In genomic region chr5:157903117-157903450, GRCh38 we compare ENCODE assay signal across 19 cellular contexts. TPM values are rescaled to one million over a fixed set of nuclear protein-coding genes. Genes with fewer than 3 reads are reported as not detected.
DNase-seq lines count a peak whose midpoint lies in the region; ATAC-seq and TF ChIP-seq lines count a peak whose summit lies in the region.
"Had no signal": no experiment of that assay in that cellular context is flagged by ENCODE, and none has a peak within 500 bp of the region (broad histone marks: within the 10 kb centered on the region; RNA-seq: fewer than 3 reads in every experiment).

No MANE protein-coding gene starts in this region.

- no peak overlapping the region for H2BK5ac ChIP-seq in H9 (ENCODE audit: insufficient read length, low read length)

- no peak overlapping the region for H2BK12ac ChIP-seq in H9 (ENCODE audit: insufficient read length, low read depth, low read length)

- H3K18ac ChIP-seq in H9 (ENCODE audit: insufficient read length, low read depth, low read length), result no peak overlapping the region

- no peaks in the 10 kb centered on the region for H3K79me1 ChIP-seq in H9 (ENCODE audit: insufficient read depth, low read depth, low read length, poor library complexity, severe bottlenecking)

- no peaks in the 10 kb centered on the region for H3K36me3 Mint-ChIP-seq in H9 (ENCODE audit: insufficient read depth in 1 of 3, low read depth in 3 of 3)

- H3K56ac ChIP-seq in H9 (ENCODE audit: insufficient read length, low read depth, low read length), result no peak overlapping the region

- POLR2A ChIA-PET in PC-3 (lab: Charles Lee; ENCODE audit: unreplicated experiment), result no interaction called here

- H2AFZ ChIP-seq in PC-3 (ENCODE audit: low read length) (peak overlapping the region; percentile 7; the same call in 1 of the 2 replicates), osteoblast (ENCODE audit: low read length) (no peak overlapping the region), H9 (ENCODE audit: low read length) (no peak overlapping the region)

- H3K9ac ChIP-seq in PC-3 (ENCODE audit: low read length) (no peak overlapping the region), H9 (ENCODE audit: extremely low read depth, insufficient read length, low read length) (no peak overlapping the region)
- H3K9ac ChIP-seq: KMS-11 had no signal

- TF ChIP-seq CTCF in PC-3 (conservative IDR thresholded peaks at IDR 0.05; ENCODE audit: low read depth, low read length) (no peak), osteoblast (IDR thresholded peaks at IDR 0.05; ENCODE audit: extremely low read depth, low read depth, low read length) (no peak), H9 (conservative IDR thresholded peaks at IDR 0.05) (no peak), testis (IDR thresholded peaks at IDR 0.05) (no peak)

- H3K4me2 ChIP-seq in PC-3 (ENCODE audit: low read length) (no peak overlapping the region), osteoblast (ENCODE audit: insufficient read depth, low read length) (no peak overlapping the region), H9 (ENCODE audit: insufficient read depth, insufficient read length, low read length) (no peak overlapping the region)
- H3K4me2 ChIP-seq: KMS-11 had no signal

- H3K27me3 ChIP-seq in PC-3 (ENCODE audit: low read length), result 0 out of 2 replicates have a peak, but pooled peaks cover 3% of the 10 kb centered on the region
- no peaks in the 10 kb centered on the region for H3K27me3 ChIP-seq in osteoblast (ENCODE audit: insufficient read depth, low read length)
- H3K27me3 ChIP-seq in H9 (ENCODE audit: insufficient read depth, low read length), result no peaks in the 10 kb centered on the region
- H3K27me3 ChIP-seq in effector memory CD4-positive, alpha-beta T cell (replicated peaks; ENCODE audit: control insufficient read depth, insufficient read depth, low read length, poor library complexity, severe bottlenecking), result no peaks in the 10 kb centered on the region
- H3K27me3 ChIP-seq in testis, result no peaks in the 10 kb centered on the region

- intact Hi-C loops in PC-3 (cut with micrococcal nuclease) (no loop called here), testis (cut with DNase I; ENCODE audit: low total_unique reads) (no loop called here)

- H2BK20ac ChIP-seq in H9 (ENCODE audit: low read depth, low read length, poor library complexity, severe bottlenecking), result no peak overlapping the region

- H3K27ac ChIP-seq in PC-3 (ENCODE audit: low read length), result no peak overlapping the region
- peak overlapping the region; percentile 73 for H3K27ac ChIP-seq in epithelial cell of prostate
- no peak overlapping the region for H3K27ac ChIP-seq in osteoblast (ENCODE audit: low read depth, low read length)
- no peak overlapping the region for H3K27ac ChIP-seq in H9 (ENCODE audit: insufficient read length, low read depth, low read length)
- H3K27ac ChIP-seq in effector memory CD4-positive, alpha-beta T cell (ENCODE audit: insufficient read depth, low read length, poor library complexity, severe bottlenecking), result no peak overlapping the region
- no peak overlapping the region for H3K27ac ChIP-seq in testis
- H3K27ac ChIP-seq: KMS-11 had no signal

- no TSS peak for BruUV-seq in PC-3 (replicated peaks; lab: Mats Ljungman, UMichigan)

- no peak overlapping the region for H4K8ac ChIP-seq in H9 (replicated peaks; ENCODE audit: insufficient read length, low read depth, low read length)

- no peak overlapping the region for H4K91ac ChIP-seq in H9 (ENCODE audit: insufficient read length, low read depth, low read length)

- H3K79me2 ChIP-seq in PC-3 (ENCODE audit: low read length), result no peaks in the 10 kb centered on the region
- no peaks in the 10 kb centered on the region for H3K79me2 ChIP-seq in osteoblast (ENCODE audit: insufficient read depth, low read length)
- no peaks in the 10 kb centered on the region for H3K79me2 ChIP-seq in H9 (ENCODE audit: insufficient read depth, low read length)

- H3K9me2 ChIP-seq in PC-3 (replicated peaks; ENCODE audit: low read length), result no peaks in the 10 kb centered on the region

- H2BK15ac ChIP-seq in H9 (ENCODE audit: low read depth, low read length), result no peak overlapping the region

- no peak overlapping the region for H3K4me3 Mint-ChIP-seq in H9
- H3K4me3 Mint-ChIP-seq: HFFc6 had no signal

- TF ChIP-seq POLR2A in testis (IDR thresholded peaks at IDR 0.05), result no peak

- DNase-seq in AG08396 (ENCODE audit: low spot score) (peak; percentile 29), PC-3 (no peak), epithelial cell of prostate (ENCODE audit: low read depth, low spot score) (no peak), osteoblast (ENCODE audit: insufficient read length, low spot score, missing footprints) (peak; percentile 49), H9 (no peak), testis (no peak)
- DNase-seq in effector memory CD4-positive, alpha-beta T cell, result no peak
- DNase-seq: Caco-2, DMS53, HFFc6, MV-4-11, NCI-H1417 treated with DMSO at 0.1 percent for 48 hours, NCI-H2029, NCI-H2171 treated with DMSO at 0.1 percent for 48 hours, NCI-H82, SIG-M5 had no signal

- no peaks in the 10 kb centered on the region; a peak in 1 of 5 replicates for H3K9me3 Mint-ChIP-seq in H9
- H3K9me3 Mint-ChIP-seq: HFFc6 had no signal

- H3K27ac Mint-ChIP-seq in H9, result no peak overlapping the region
- H3K27ac Mint-ChIP-seq: HFFc6 had no signal

- CTCF ChIA-PET in PC-3 (lab: Charles Lee), result no interaction called here

- no peak overlapping the region for H2AK5ac ChIP-seq in H9 (ENCODE audit: insufficient read length, low read length)

- no peaks in the 10 kb centered on the region for H3K27me3 Mint-ChIP-seq in H9 (ENCODE audit: low read depth)

- no peak overlapping the region for H3K23ac ChIP-seq in H9 (ENCODE audit: insufficient read length, low read depth, low read length)

- H3F3A ChIP-seq in PC-3 (ENCODE audit: low read length, unreplicated experiment), result no peaks in the 10 kb centered on the region

- H3K4me1 ChIP-seq in PC-3 (ENCODE audit: insufficient read depth, low read length) (no peaks in the 10 kb centered on the region), osteoblast (ENCODE audit: insufficient read depth, low read length) (no peaks in the 10 kb centered on the region), H9 (ENCODE audit: insufficient read depth, low read length) (peaks cover 3% of the 10 kb centered on the region; the same call in 1 of the 2 replicates), testis (no peaks in the 10 kb centered on the region)
- H3K4me1 ChIP-seq in effector memory CD4-positive, alpha-beta T cell (ENCODE audit: control insufficient read depth, insufficient read depth, low read length, poor library complexity, severe bottlenecking), result no peaks in the 10 kb centered on the region
- H3K4me1 ChIP-seq: Caco-2 had no signal

- H3K23me2 ChIP-seq in H9 (ENCODE audit: insufficient read length, low read depth, low read length, poor library complexity, severe bottlenecking), result no peaks in the 10 kb centered on the region

- no peak overlapping the region for H3K4ac ChIP-seq in H9 (ENCODE audit: low read depth, low read length)

- H4K5ac ChIP-seq in H9 (ENCODE audit: insufficient read length, low read depth, low read length), result no peak overlapping the region

- no peak overlapping the region for H3T11ph ChIP-seq in H9 (ENCODE audit: low read length)

- no CpG with 5 or more reads among the region's 2 CpGs for WGBS in H9 (ENCODE audit: extremely low coverage, insufficient read length, low lambda C conversion rate)
- WGBS in testis, 2 donors, result 93 to 94% methylated on average over 2 of the region's 2 CpGs

- H3K4me3 ChIP-seq in PC-3 (ENCODE audit: low read length) (no peak overlapping the region), osteoblast (ENCODE audit: insufficient read depth, low read length) (no peak overlapping the region), testis (no peak overlapping the region)
- H3K4me3 ChIP-seq in effector memory CD4-positive, alpha-beta T cell (ENCODE audit: insufficient read depth, low read depth, low read length, poor library complexity, severe bottlenecking), result no peak overlapping the region
- H3K4me3 ChIP-seq: GM12878 had no signal

- no peak overlapping the region for H3K14ac ChIP-seq in H9 (ENCODE audit: insufficient read depth, low read length)

- no peaks in the 10 kb centered on the region for H4K20me1 ChIP-seq in PC-3 (ENCODE audit: low read length)
- H4K20me1 ChIP-seq in osteoblast (ENCODE audit: insufficient read depth, low read length), result no peaks in the 10 kb centered on the region
- H4K20me1 ChIP-seq in H9 (ENCODE audit: control insufficient read depth, insufficient read depth, insufficient read length), result no peaks in the 10 kb centered on the region

- H2BK120ac ChIP-seq in H9 (ENCODE audit: low read depth, low read length, poor library complexity, severe bottlenecking), result no peak overlapping the region

- ATAC-seq in PC-3, result peak; percentile 31; the same call in 1 of the 2 replicates
- ATAC-seq in GM18517 (IDR thresholded peaks at IDR 0.05; ENCODE audit: unreplicated experiment), result no peak
- ATAC-seq: GM12878 had no signal

- H3K36me3 ChIP-seq in PC-3 (ENCODE audit: low read depth, low read length) (no peaks in the 10 kb centered on the region), osteoblast (ENCODE audit: insufficient read depth, low read length) (no peaks in the 10 kb centered on the region), testis (ENCODE audit: low read depth, missing control alignments) (no peaks in the 10 kb centered on the region)
- no peaks in the 10 kb centered on the region for H3K36me3 ChIP-seq in effector memory CD4-positive, alpha-beta T cell (ENCODE audit: control insufficient read depth, insufficient read depth, low read length)

- peaks cover 10 to 17% of the 10 kb centered on the region in 2 experiments for H3K4me1 Mint-ChIP-seq in H9

- no peaks in the 10 kb centered on the region for H3K9me3 ChIP-seq in PC-3 (ENCODE audit: low read length)
- H3K9me3 ChIP-seq in osteoblast (ENCODE audit: low read depth, low read length), result no peaks in the 10 kb centered on the region
- H3K9me3 ChIP-seq in H9 (ENCODE audit: control insufficient read depth, low read depth, low read length), result no peaks in the 10 kb centered on the region
- H3K9me3 ChIP-seq in effector memory CD4-positive, alpha-beta T cell (ENCODE audit: control insufficient read depth, low read length), result no peaks in the 10 kb centered on the region
- no peaks in the 10 kb centered on the region for H3K9me3 ChIP-seq in testis
- H3K9me3 ChIP-seq: Caco-2 had no signal

RNA-seq across cellular contexts. Expression of gene CLINT1, which starts 44.1 kb away (rescaled TPM):
- total RNA-seq in PC-3 (2014; rRNA removed) (125 and 131 TPM in 2 replicates), osteoblast (85.4 and 85.5 TPM in 2 replicates), H9 (2021) (74.0 and 79.1 TPM in 2 replicates), testis (10 to 100 TPM; 84.9 to 93.7 TPM)
- polyA plus RNA-seq in testis (ENCODE audit: insufficient read depth, low read depth, low replicate concordance), result 45.4 TPM

Comparison
In these comparisons a context has a peak if more than half of its experiments do, and no peak if none do; other contexts are left out.
1. DNase-seq: peak in AG08396 (single experiment) and osteoblast (single experiment); none in PC-3 (single experiment), epithelial cell of prostate (single experiment), H9 (single experiment), effector memory CD4-positive, alpha-beta T cell (0 of 3) and testis (single experiment).